ENCODE assay signal across 23 cellular contexts in the genomic region with DNA sequence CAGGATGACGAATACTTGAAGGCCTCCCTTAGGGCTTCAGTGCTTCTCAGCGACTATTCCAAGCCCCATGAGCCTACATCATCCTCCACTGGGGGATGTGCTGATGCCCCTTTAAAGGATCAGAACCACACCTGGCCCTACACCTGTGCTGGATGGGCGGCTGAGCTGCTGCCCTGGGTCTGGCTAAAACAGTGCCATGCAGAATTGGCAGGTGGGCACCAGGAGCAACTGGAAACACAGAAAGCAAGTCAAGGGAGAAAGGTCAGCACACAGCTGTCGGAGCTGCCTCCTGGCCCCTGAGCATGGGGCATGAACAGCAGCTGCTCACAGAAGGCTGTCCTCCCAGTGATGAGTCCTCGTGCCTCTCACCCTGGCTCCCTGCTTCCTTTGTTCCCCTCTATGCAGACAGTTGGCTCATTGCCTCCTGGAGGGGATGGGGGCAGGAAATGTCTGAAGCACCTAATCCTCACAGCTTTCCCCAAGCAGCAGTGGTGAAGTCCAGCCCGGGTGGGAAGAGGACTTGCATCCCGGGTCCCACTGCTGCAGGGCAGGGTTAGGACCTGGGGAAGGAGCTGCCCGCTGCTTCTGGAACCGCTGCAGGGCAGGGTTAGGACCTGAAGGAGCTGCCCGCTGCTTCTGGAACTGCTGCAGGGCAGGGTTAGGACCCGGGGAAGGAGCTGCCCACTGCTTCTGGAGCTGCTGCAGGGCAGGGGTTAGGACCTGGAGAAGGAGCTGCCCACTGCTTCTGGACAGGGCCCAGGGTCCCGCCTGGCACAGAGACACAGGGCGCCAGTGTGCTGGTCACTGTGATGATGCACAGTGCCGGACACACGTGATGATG. TPM values are rescaled to one million over a fixed set of nuclear protein-coding genes. Genes with fewer than 3 reads are reported as not detected.
A peak's percentile ranks its signal among the peaks of the same experiment; 100 is the strongest.
DNase-seq lines count a peak whose midpoint lies in the region; ATAC-seq, FAIRE-seq and TF ChIP-seq lines count a peak whose summit lies in the region.
"Had no signal": no experiment of that assay in that cellular context is flagged by ENCODE, and none has a peak within 500 bp of the region (broad histone marks: within the 10 kb centered on the region; RNA-seq: fewer than 3 reads in every experiment).

No MANE protein-coding gene starts in this region.

- H3K27ac ChIP-seq in right lobe of liver: no peak overlapping the region
- no peak overlapping the region for H3K27ac ChIP-seq in HepG2 (ENCODE audit: extremely low read length, insufficient read depth, low read length)
- H3K27ac ChIP-seq in lower lobe of right lung: no peak overlapping the region
- H3K27ac ChIP-seq: colonic mucosa, HL-60, neural progenitor cell had no signal

- H3K27me3 ChIP-seq in right lobe of liver (no peaks in the 10 kb centered on the region), HepG2 (ENCODE audit: control insufficient read depth in 1 of 2, insufficient read depth in 2 of 2, low read length in 2 of 2) (peaks cover 7 to 75% of the 10 kb centered on the region in 2 experiments; a peak in 3 of 5 replicates), lower lobe of right lung (ENCODE audit: low read depth) (peaks cover 9% of the 10 kb centered on the region)
- H3K27me3 ChIP-seq: colonic mucosa, neural progenitor cell had no signal

- no peak for TF ChIP-seq EP300 in HepG2 (IDR thresholded peaks at IDR 0.05; ENCODE audit: low read depth in 2 of 2, low read length in 2 of 2)
- no peak for TF ChIP-seq EP300 in HepG2 (CRISPR knock-in tag; IDR thresholded peaks at IDR 0.05; ENCODE audit: borderline replicate concordance)

- no peak overlapping the region for H3K9ac ChIP-seq in HepG2 (ENCODE audit: insufficient read depth, low read depth, low read length)
- H3K9ac ChIP-seq: neural progenitor cell had no signal

- no peaks in the 10 kb centered on the region for H3K4me1 ChIP-seq in right lobe of liver
- H3K4me1 ChIP-seq in HepG2 (ENCODE audit: insufficient read depth, low read length): no peaks in the 10 kb centered on the region
- H3K4me1 ChIP-seq in lower lobe of right lung: peaks cover 4% of the 10 kb centered on the region
- H3K4me1 ChIP-seq: Caco-2, colonic mucosa had no signal

- FAIRE-seq in HepG2 (lab: Jason Lieb, UNC): no peak
- FAIRE-seq: G401.6, GM19239 had no signal

- H3K79me2 ChIP-seq in HepG2 (ENCODE audit: insufficient read depth, low read length): no peaks in the 10 kb centered on the region

- 56% methylated on average over 5 of the region's 15 CpGs for WGBS in right lobe of liver (ENCODE audit: insufficient coverage, low coverage, low lambda C conversion rate, missing lambda C conversion rate)
- 3% methylated on average over 5 of the region's 15 CpGs for WGBS in HepG2 (ENCODE audit: low lambda C conversion rate)

- TF ChIP-seq RAD21 in HepG2 (CRISPR knock-in tag; IDR thresholded peaks at IDR 0.05): no peak

- H3K36me3 ChIP-seq in right lobe of liver (no peaks in the 10 kb centered on the region), HepG2 (replicated peaks in 1 of 2; ENCODE audit: control insufficient read depth in 1 of 2, insufficient read depth in 2 of 2, low read length in 2 of 2) (no peaks in the 10 kb centered on the region), lower lobe of right lung (no peaks in the 10 kb centered on the region)
- H3K36me3 ChIP-seq: colonic mucosa, neural progenitor cell had no signal

- intact Hi-C loops in right lobe of liver (cut with DNase I) (no loop called here), HepG2 (cut with micrococcal nuclease; ENCODE audit: unreplicated experiment) (no loop called here), lower lobe of right lung (cut with DNase I) (no loop called here)

- no TSS peak for BruUV-seq in HepG2 (replicated peaks; lab: Mats Ljungman, UMichigan)

- CTCF ChIA-PET in HepG2 (lab: Yijun Ruan, JAX; ENCODE audit: low intra/inter-chr PET ratio, low total read pairs): no interaction called here

- H3K4me2 ChIP-seq in HepG2 (ENCODE audit: low read depth, low read length): no peak overlapping the region
- H3K4me2 ChIP-seq: neural progenitor cell had no signal

- TF ChIP-seq CTCF in right lobe of liver (IDR thresholded peaks at IDR 0.05): no peak
- no peak for TF ChIP-seq CTCF in HepG2 (CRISPR knock-in tag; IDR thresholded peaks at IDR 0.05)
- TF ChIP-seq CTCF in lower lobe of right lung (IDR thresholded peaks at IDR 0.05): no peak

- H3K4me3 ChIP-seq in right lobe of liver (no peak overlapping the region), HepG2 (replicated peaks in 1 of 3; ENCODE audit: insufficient read depth in 1 of 3, low read depth in 2 of 3, low read length in 3 of 3) (no peak overlapping the region), lower lobe of right lung (no peak overlapping the region)
- H3K4me3 ChIP-seq: colonic mucosa, neural progenitor cell, stomach had no signal

- peak in 2 of 3 donors; percentile 14 to 37 for DNase-seq in right lobe of liver
- DNase-seq in HepG2 (ENCODE audit: low spot score): no peak
- peak; percentile 15 for DNase-seq in NCI-H345 treated with DMSO at 0.1 percent for 48 hours (lab: John Stamatoyannopoulos, UW; ENCODE audit: unreplicated experiment)
- peak; percentile 17 for DNase-seq in lower lobe of right lung
- no peak for DNase-seq in iPS-NIHi11 (ENCODE audit: low spot score)
- no peak for DNase-seq in NCI-H2171 treated with DMSO at 0.1 percent for 48 hours (lab: John Stamatoyannopoulos, UW)
- DNase-seq: activated CD4-positive, alpha-beta T cell treated with anti-CD3 and anti-CD28 coated beads, Interleukin-2, amount 10 ng/mL, durations not matched to agents 7 days and 5 days; activated T-cell treated with anti-CD3 and anti-CD28 coated beads for 4 hours; colonic mucosa; hippocampal formation; MV-4-11; NCI-H2081 treated with DMSO at 0.1 percent for 48 hours; NK-92 treated with Interleukin-12 subunit alpha and Interleukin-12 subunit beta, amount 100 ng/mL, for 24 hours; retina; stomach had no signal

- H4K20me1 ChIP-seq in HepG2 (ENCODE audit: insufficient read depth, low read length): no peaks in the 10 kb centered on the region

- no peak for ATAC-seq in right lobe of liver
- ATAC-seq in HepG2: no peak
- no peak for ATAC-seq in lower lobe of right lung
- no peak for ATAC-seq in HG02763 (IDR thresholded peaks at IDR 0.05; ENCODE audit: unreplicated experiment)

- no peak overlapping the region for H2AFZ ChIP-seq in HepG2 (ENCODE audit: low read length)
- H2AFZ ChIP-seq: neural progenitor cell had no signal

- in situ Hi-C loops in HepG2 (cut with HindIII; ENCODE audit: extremely low pct_ligation_motif_present, low pct_unique_long_range_greater_than_20kb): no loop called here

- POLR2A ChIA-PET in HepG2 (lab: Yijun Ruan, JAX): no interaction called here

- no peak for TF ChIP-seq POLR2A in right lobe of liver (IDR thresholded peaks at IDR 0.05)
- no peak for TF ChIP-seq POLR2A in HepG2 (IDR thresholded peaks at IDR 0.05; ENCODE audit: insufficient read depth in 1 of 2, low read depth in 2 of 2, low read length in 2 of 2)

- H3K9me3 ChIP-seq in right lobe of liver (no peaks in the 10 kb centered on the region), HepG2 (ENCODE audit: low read length) (no peaks in the 10 kb centered on the region), lower lobe of right lung (no peaks in the 10 kb centered on the region)
- H3K9me3 ChIP-seq: Caco-2, colonic mucosa, stomach had no signal

TF ChIP-seq in HepG2, 621 proteins besides CTCF, POLR2A, EP300 and RAD21 (continues in another document):
- TF ChIP-seq ZNF333 (CRISPR knock-in tag; IDR thresholded peaks at IDR 0.05; ENCODE audit: borderline replicate concordance) (no peak), ZNF790 (CRISPR knock-in tag; IDR thresholded peaks at IDR 0.05; ENCODE audit: borderline replicate concordance) (no peak), TMF1 (CRISPR knock-in tag; IDR thresholded peaks at IDR 0.05; ENCODE audit: low read depth) (no peak), NFIC (IDR thresholded peaks at IDR 0.05; ENCODE audit: low read length) (no peak), ZNF30 (CRISPR knock-in tag; IDR thresholded peaks at IDR 0.05) (no peak), SAFB2 (CRISPR knock-in tag; IDR thresholded peaks at IDR 0.05; ENCODE audit: borderline replicate concordance, low read depth) (no peak)
- TF ChIP-seq, protein P1, sequence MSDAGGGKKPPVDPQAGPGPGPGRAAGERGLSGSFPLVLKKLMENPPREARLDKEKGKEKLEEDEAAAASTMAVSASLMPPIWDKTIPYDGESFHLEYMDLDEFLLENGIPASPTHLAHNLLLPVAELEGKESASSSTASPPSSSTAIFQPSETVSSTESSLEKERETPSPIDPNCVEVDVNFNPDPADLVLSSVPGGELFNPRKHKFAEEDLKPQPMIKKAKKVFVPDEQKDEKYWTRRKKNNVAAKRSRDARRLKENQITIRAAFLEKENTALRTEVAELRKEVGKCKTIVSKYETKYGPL (CRISPR knock-in tag; IDR thresholded peaks at IDR 0.05): no peak

RNA-seq across cellular contexts. Expression of a gene that starts 37.4 kb away (rescaled TPM):
- total RNA-seq in right lobe of liver (under 1 TPM in 4 of 6 experiments, not detected in 2; 0.15 to 0.51 (median 0.26) TPM), HepG2 (2016; rRNA removed; fragmentation: Illumina TruSeq; extraction: Trizol) (not detected in 2 replicates), lower lobe of right lung (0.80 TPM)
- not detected in 2 replicates for total RNA-seq in HepG2 (2016; cell fraction: cytosol; rRNA removed; fragmentation: Illumina TruSeq; extraction: Trizol; ENCODE audit: low read depth)
- total RNA-seq in HepG2 (2016; cell fraction: insoluble cytoplasmic fraction; rRNA removed; fragmentation: Illumina TruSeq; extraction: Trizol): not detected in 2 replicates
- total RNA-seq in HepG2 (2016; cell fraction: membrane; rRNA removed; fragmentation: Illumina TruSeq; extraction: Trizol): not detected in 2 replicates
- not detected in 2 replicates for total RNA-seq in HepG2 (2016; cell fraction: nucleus; rRNA removed; fragmentation: Illumina TruSeq; extraction: Trizol)
- polyA plus RNA-seq in HepG2 (2011; rRNA removed): not detected in 2 replicates
- polyA plus RNA-seq in HepG2 (2011; cell fraction: cytosol; rRNA removed): not detected in 2 replicates
- not detected in 2 replicates for polyA plus RNA-seq in HepG2 (2011; cell fraction: nucleus; rRNA removed)
- not detected in 2 replicates for polyA plus RNA-seq in HepG2 (2012)
- not detected in 2 replicates for polyA plus RNA-seq in HepG2 (2016; cell fraction: cytosol; fragmentation: Illumina TruSeq; extraction: Trizol; ENCODE audit: low read depth)
- not detected in 2 replicates for polyA plus RNA-seq in HepG2 (2016; cell fraction: insoluble cytoplasmic fraction; fragmentation: Illumina TruSeq; extraction: Trizol; ENCODE audit: low read depth)
- polyA plus RNA-seq in HepG2 (2016; cell fraction: membrane; fragmentation: Illumina TruSeq; extraction: Trizol; ENCODE audit: low read depth): not detected in 2 replicates
- polyA plus RNA-seq in HepG2 (2016; cell fraction: nucleus; fragmentation: Illumina TruSeq; extraction: Trizol; ENCODE audit: insufficient read depth, low read depth): not detected in 2 replicates
- polyA minus RNA-seq in HepG2 (2011; rRNA and poly(A)+ RNA removed; ENCODE audit: low replicate concordance): 19.5 TPM in 1 of 2 replicates, not detected in the other
- not detected in 2 replicates for polyA minus RNA-seq in HepG2 (2011; cell fraction: cytosol; rRNA and poly(A)+ RNA removed)
- polyA minus RNA-seq in HepG2 (2011; cell fraction: nucleus; rRNA and poly(A)+ RNA removed): 0.13 TPM in 1 of 2 replicates, not detected in the other
- total RNA-seq: activated CD4-positive, alpha-beta T cell treated with anti-CD3 and anti-CD28 coated beads, Interleukin-2, amount 10 ng/mL, durations not matched to agents 7 days and 5 days; Caco-2; kidney epithelial cell had no signal
- polyA plus RNA-seq: IgD-negative memory B cell had no signal

Comparison
In these comparisons a context has a peak if more than half of its experiments do, and no peak if none do; other contexts are left out.
1. DNase-seq: peak in right lobe of liver (2 of 3), NCI-H345 treated with DMSO at 0.1 percent for 48 hours (single experiment) and lower lobe of right lung (single experiment); none in HepG2 (single experiment), iPS-NIHi11 (single experiment) and NCI-H2171 treated with DMSO at 0.1 percent for 48 hours (single experiment).